21 cellular contexts compared by ENCODE assay signal in the genomic region with DNA sequence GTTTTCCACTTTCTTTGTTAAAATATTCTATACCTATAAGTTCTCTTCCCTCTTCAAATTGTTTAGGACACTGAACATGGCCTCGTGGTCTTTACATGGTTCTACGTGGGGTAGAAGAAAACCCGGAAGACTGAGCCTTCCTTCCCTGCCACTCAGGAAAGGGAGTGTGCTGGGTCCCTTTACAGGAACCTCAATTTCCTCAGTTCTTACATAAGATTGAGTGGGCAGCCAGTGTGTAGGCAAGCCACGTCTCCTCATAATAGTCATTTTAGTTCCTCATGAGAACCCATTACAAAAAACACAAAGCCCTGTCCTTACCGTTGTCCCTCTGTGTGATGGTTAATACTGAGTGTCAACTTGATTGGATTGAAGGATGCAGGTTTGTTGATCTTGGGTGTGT.
"Had no signal": no experiment of that assay in that cellular context is flagged by ENCODE, and none has a peak within 500 bp of the region (broad histone marks: within the 10 kb centered on the region; RNA-seq: fewer than 3 reads in every experiment).

No MANE protein-coding gene starts in this region.

- ATAC-seq: activated T-cell treated with anti-CD3 and anti-CD28 coated beads, Interleukin-2, amount 50 U/mL, for 4 hours; activated T-helper 17 cell treated with anti-CD3 and anti-CD28 coated beads, Interleukin-2, amount 50 U/mL, for 72 hours; left colon; stimulated activated effector memory CD8-positive, alpha-beta T cell treated with anti-CD3 and anti-CD28 coated beads, Interleukin-12 subunit alpha, Interleukin-12 subunit beta, amount 100 ng/mL, for 72 hours had no signal

- DNase-seq: activated CD4-positive, alpha-beta memory T cell treated with anti-CD3 and anti-CD28 coated beads, Interleukin-2, amount 10 ng/mL, durations not matched to agents 7 days and 5 days; activated CD4-positive, alpha-beta T cell treated with anti-CD3 and anti-CD28 coated beads, Interleukin-2, amount 10 ng/mL, durations not matched to agents 7 days and 5 days; activated CD4-positive, CD25-positive, alpha-beta regulatory T cell treated with anti-CD3 and anti-CD28 coated beads, Interleukin-2, amount 50 U/mL, for 72 hours; activated gamma-delta T cell treated with Interleukin-2 at 50 U/mL for 16 hours; activated naive CD4-positive, alpha-beta T cell treated with anti-CD3 and anti-CD28 coated beads, Interleukin-2, amount 50 U/mL, for 16 hours; activated T-cell treated with anti-CD3 and anti-CD28 coated beads, Interleukin-2, amount 50 U/mL, for 4 hours; central memory CD4-positive, alpha-beta T cell; hippocampal formation; immature natural killer cell; kidney; left colon; mammary epithelial cell; nephron progenitor cell; ovary; retina; sigmoid colon; small intestine; stimulated activated CD4-positive, alpha-beta T cell treated with anti-CD3 and anti-CD28 coated beads, Interleukin-4, amount 100 ng/mL, for 24 hours; trophoblast cell had no signal
